11 cellular contexts compared by ENCODE assay signal in genomic region chr19:53878786-53879144, GRCh38. TPM values are rescaled to one million over a fixed set of nuclear protein-coding genes. Genes with fewer than 3 reads are reported as not detected.
DNase-seq lines count a peak whose midpoint lies in the region; ATAC-seq and TF ChIP-seq lines count a peak whose summit lies in the region.
"Had no signal": no experiment of that assay in that cellular context is flagged by ENCODE, and none has a peak within 500 bp of the region (broad histone marks: within the 10 kb centered on the region; RNA-seq: fewer than 3 reads in every experiment).

No MANE protein-coding gene starts in this region.

- peaks cover 36% of the 10 kb centered on the region for H4K20me1 ChIP-seq in BLaER1

- peak overlapping the region; percentile 99 for H3K4me2 ChIP-seq in BLaER1

- H3K36me3 ChIP-seq in BLaER1 (peaks cover 32% of the 10 kb centered on the region), ovary (no peaks in the 10 kb centered on the region)

- TF ChIP-seq CTCF in fibroblast of mammary gland (conservative IDR thresholded peaks at IDR 0.05; ENCODE audit: control insufficient read depth, insufficient read depth, low read depth, low read length) (no peak), ovary (IDR thresholded peaks at IDR 0.05) (no peak)

- DNase-seq in NCI-H2227 (lab: John Stamatoyannopoulos, UW; ENCODE audit: unreplicated experiment) (peak; percentile 72), fibroblast of mammary gland (ENCODE audit: low read depth) (no peak), ovary (peak in 1 of 5 donors; percentile 20)
- DNase-seq in activated CD4-positive, alpha-beta T cell treated with anti-CD3 and anti-CD28 coated beads for 4 hours: no peak
- DNase-seq: NCI-H2081 treated with DMSO at 0.1 percent for 48 hours had no signal

- no peak for TF ChIP-seq EP300 in ovary (IDR thresholded peaks at IDR 0.05)

- no peak for TF ChIP-seq POLR2A in ovary (IDR thresholded peaks at IDR 0.05)

- intact Hi-C loops in ovary (cut with DNase I): loop anchor here in 1 of 4 donors (10.0 kb wide), 1 partner anchor 236 kb away; the partner anchor contains the start of genes PRPF31 and TFPT

- 37 to 46% (median 39%) methylated on average over 12 of the region's 12 CpGs for WGBS in ovary, 3 donors

- ATAC-seq in GM21619 (IDR thresholded peaks at IDR 0.05; ENCODE audit: unreplicated experiment) (no peak), HG03025 (IDR thresholded peaks at IDR 0.05; ENCODE audit: low FRiP score, unreplicated experiment) (no peak), HG02938 (IDR thresholded peaks at IDR 0.05; ENCODE audit: unreplicated experiment) (no peak)

- H3K9me3 ChIP-seq in BLaER1 (no peaks in the 10 kb centered on the region), ovary (no peaks in the 10 kb centered on the region)

- H3K27me3 ChIP-seq in BLaER1 (no peaks in the 10 kb centered on the region; the same call in 1 of the 2 replicates), ovary (no peaks in the 10 kb centered on the region)

- peak overlapping the region; percentile 28 for H3K27ac ChIP-seq in BLaER1
- no peak overlapping the region for H3K27ac ChIP-seq in ovary

- H3K4me1 ChIP-seq in BLaER1 (peaks cover 92% of the 10 kb centered on the region), ovary (ENCODE audit: insufficient read depth) (peaks cover 7% of the 10 kb centered on the region)

- H3K9ac ChIP-seq in BLaER1: peak overlapping the region; percentile 55

- H3K4me3 ChIP-seq in BLaER1 (peak overlapping the region; percentile 66), fibroblast of mammary gland (ENCODE audit: control insufficient read depth, low read depth, low read length) (peak overlapping the region; percentile 59), ovary (peak overlapping the region; percentile 40)

RNA-seq across cellular contexts. Expression of gene PRKCG, which starts 3.2 kb away (rescaled TPM):
- under 1 TPM in 1 of 7 donors, not detected in 6; 0.08 TPM for total RNA-seq in ovary
- under 1 TPM in 1 of 2 donors, not detected in 1; 0.04 TPM for polyA plus RNA-seq in ovary
- total RNA-seq: activated CD8-positive, alpha-beta memory T cell treated with anti-CD3 and anti-CD28 coated beads for 36 hours; H4 had no signal

RNA-seq across cellular contexts. Expression of gene MYADM, which starts 11.1 kb away (rescaled TPM):
- 100 to 1,000 TPM in 5 of 7 donors, 10 to 100 TPM in 2; 27.5 to 216 (median 146) TPM for total RNA-seq in ovary
- polyA plus RNA-seq in ovary: 100 to 1,000 TPM in 1 of 2 donors, 10 to 100 TPM in 1; 86.3 to 134 TPM

RNA-seq across cellular contexts. Expression of gene CACNG7, which starts 30.3 kb away (rescaled TPM):
- total RNA-seq in ovary: not detected
- under 1 TPM in 1 of 2 donors, not detected in 1; 0.02 TPM for polyA plus RNA-seq in ovary
- total RNA-seq: activated CD8-positive, alpha-beta memory T cell treated with anti-CD3 and anti-CD28 coated beads for 36 hours; H4 had no signal

RNA-seq across cellular contexts. Expression of gene NLRP12, which starts 54.7 kb away (rescaled TPM):
- under 1 TPM; 0.05 to 0.95 (median 0.17) TPM for total RNA-seq in ovary
- under 1 TPM; 0.05 to 0.15 TPM for polyA plus RNA-seq in ovary
- total RNA-seq: activated CD8-positive, alpha-beta memory T cell treated with anti-CD3 and anti-CD28 coated beads for 36 hours had no signal
